In the genomic region with DNA sequence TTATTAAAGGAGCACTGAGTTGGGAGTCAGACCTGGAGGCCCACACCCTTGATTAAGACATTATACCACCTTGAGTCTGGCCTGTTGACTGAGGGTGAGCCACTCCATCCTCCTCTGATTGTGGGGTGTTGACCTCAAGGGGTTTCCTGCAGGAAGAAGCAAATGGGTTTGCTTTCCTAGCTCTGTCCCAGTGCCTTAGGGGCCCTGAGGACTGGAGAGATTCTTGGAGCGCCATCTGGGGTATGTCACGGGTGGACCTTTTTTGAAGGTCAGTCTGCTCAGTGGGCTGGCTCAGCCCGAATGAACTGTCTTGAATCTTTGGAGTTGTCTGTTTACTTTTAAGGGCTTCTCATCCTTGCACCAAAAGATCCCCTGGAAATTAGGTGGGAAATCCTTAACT, we compare ENCODE assay signal across 8 cellular contexts. TPM values are rescaled to one million over a fixed set of nuclear protein-coding genes. Genes with fewer than 3 reads are reported as not detected.
DNase-seq lines count a peak whose midpoint lies in the region; ATAC-seq and TF ChIP-seq lines count a peak whose summit lies in the region.
"Not testable (repeated sequence)": the region's sequence is repeated elsewhere in the genome, so short reads cannot be mapped to it uniquely, and the experiment has no call there.

No MANE protein-coding gene starts in this region.

- H2BK15ac ChIP-seq in mesendoderm (replicated peaks; ENCODE audit: low read depth) = not testable (repeated sequence)

- H3K4me1 Mint-ChIP-seq in T-helper 17 cell = peaks cover 41% of the 10 kb centered on the region
- H3K4me1 Mint-ChIP-seq in activated CD4-positive, alpha-beta T cell treated with anti-CD3 and anti-CD28 coated beads, Interleukin-2, amount 10 ng/mL, durations not matched to agents 7 days and 5 days = peaks cover 86% of the 10 kb centered on the region
- H3K4me1 Mint-ChIP-seq in activated T-cell treated with anti-CD3 and anti-CD28 coated beads, Interleukin-2, amount 50 U/mL, for 72 hours (ENCODE audit: low read depth) = peaks cover 95% of the 10 kb centered on the region
- peaks cover 69% of the 10 kb centered on the region for H3K4me1 Mint-ChIP-seq in activated naive CD8-positive, alpha-beta T cell treated with anti-CD3 and anti-CD28 coated beads, Interleukin-2, amount 10 ng/mL, durations not matched to agents 7 days and 5 days
- H3K4me1 Mint-ChIP-seq in effector memory CD8-positive, alpha-beta T cell (ENCODE audit: low read depth in 2 of 2) = peaks cover 41 to 63% of the 10 kb centered on the region in 2 donors

- H3K9me3 ChIP-seq in BLaER1 treated with 17β-estradiol and CSF1 and Interleukin-3, amounts not matched to agents 10 nM and 100 nM (replicated peaks in 1 of 11); T-helper 17 cell (ENCODE audit: control insufficient read depth, low read length, poor library complexity, severe bottlenecking); thyroid gland: not testable (repeated sequence)

- H3K4me3 Mint-ChIP-seq in T-helper 17 cell; activated CD4-positive, alpha-beta T cell treated with anti-CD3 and anti-CD28 coated beads, Interleukin-2, amount 10 ng/mL, durations not matched to agents 7 days and 5 days; effector memory CD8-positive, alpha-beta T cell: not testable (repeated sequence)
- peak overlapping the region; percentile 64 to 70 for H3K4me3 Mint-ChIP-seq in activated T-cell treated with anti-CD3 and anti-CD28 coated beads, Interleukin-2, amount 50 U/mL, for 72 hours
- peak overlapping the region; percentile 41 for H3K4me3 Mint-ChIP-seq in activated naive CD8-positive, alpha-beta T cell treated with anti-CD3 and anti-CD28 coated beads, Interleukin-2, amount 10 ng/mL, durations not matched to agents 7 days and 5 days

- DNase-seq in T-helper 17 cell; activated CD4-positive, alpha-beta T cell treated with anti-CD3 and anti-CD28 coated beads, Interleukin-2, amount 10 ng/mL, durations not matched to agents 7 days and 5 days; activated T-cell treated with anti-CD3 and anti-CD28 coated beads, Interleukin-2, amount 50 U/mL, for 72 hours; activated naive CD8-positive, alpha-beta T cell treated with anti-CD3 and anti-CD28 coated beads, Interleukin-2, amount 10 ng/mL, durations not matched to agents 7 days and 5 days; effector memory CD8-positive, alpha-beta T cell; thyroid gland: not testable (repeated sequence)
- DNase-seq in mesendoderm = peak; percentile 71

- H3K23ac ChIP-seq in mesendoderm (ENCODE audit: low read length) = not testable (repeated sequence)

- not testable (repeated sequence) for H3K18ac ChIP-seq in mesendoderm (ENCODE audit: low read length)

- not testable (repeated sequence) for H4K8ac ChIP-seq in mesendoderm (ENCODE audit: low read depth, low read length)

- not testable (repeated sequence) for H3K27me3 Mint-ChIP-seq in T-helper 17 cell; activated CD4-positive, alpha-beta T cell treated with anti-CD3 and anti-CD28 coated beads, Interleukin-2, amount 10 ng/mL, durations not matched to agents 7 days and 5 days; activated T-cell treated with anti-CD3 and anti-CD28 coated beads, Interleukin-2, amount 50 U/mL, for 72 hours (ENCODE audit: low read depth); activated naive CD8-positive, alpha-beta T cell treated with anti-CD3 and anti-CD28 coated beads, Interleukin-2, amount 10 ng/mL, durations not matched to agents 7 days and 5 days; effector memory CD8-positive, alpha-beta T cell

- not testable (repeated sequence) for H3K27me3 ChIP-seq in BLaER1 treated with 17β-estradiol and CSF1 and Interleukin-3, amounts not matched to agents 10 nM and 100 nM; mesendoderm (ENCODE audit: insufficient read depth, low read length, poor library complexity); thyroid gland

- H3K27ac ChIP-seq in BLaER1 treated with 17β-estradiol and CSF1 and Interleukin-3, amounts not matched to agents 10 nM and 100 nM; mesendoderm (ENCODE audit: low read depth, low read length): not testable (repeated sequence)
- H3K27ac ChIP-seq in thyroid gland = peak overlapping the region; percentile 24 to 65 (median 35)

- intact Hi-C loops in thyroid gland (cut with DNase I) = not testable (repeated sequence)

- TF ChIP-seq CTCF in thyroid gland (IDR thresholded peaks at IDR 0.05) = not testable (repeated sequence)

- not testable (repeated sequence) for H3K4ac ChIP-seq in mesendoderm (ENCODE audit: low read depth, low read length)

- H3K79me1 ChIP-seq in mesendoderm (ENCODE audit: low read length) = peaks cover 25% of the 10 kb centered on the region

- H2BK5ac ChIP-seq in mesendoderm (ENCODE audit: low read length) = not testable (repeated sequence)

- H3K36me3 Mint-ChIP-seq in T-helper 17 cell (ENCODE audit: low read depth); activated CD4-positive, alpha-beta T cell treated with anti-CD3 and anti-CD28 coated beads, Interleukin-2, amount 10 ng/mL, durations not matched to agents 7 days and 5 days (ENCODE audit: low read depth); activated naive CD8-positive, alpha-beta T cell treated with anti-CD3 and anti-CD28 coated beads, Interleukin-2, amount 10 ng/mL, durations not matched to agents 7 days and 5 days; effector memory CD8-positive, alpha-beta T cell (ENCODE audit: insufficient read depth): not testable (repeated sequence)
- peaks cover 0 to 12% of the 10 kb centered on the region in 2 donors for H3K36me3 Mint-ChIP-seq in activated T-cell treated with anti-CD3 and anti-CD28 coated beads, Interleukin-2, amount 50 U/mL, for 72 hours (ENCODE audit: insufficient read depth in 2 of 2)

- not testable (repeated sequence) for H3K36me3 ChIP-seq in BLaER1 treated with 17β-estradiol and CSF1 and Interleukin-3, amounts not matched to agents 10 nM and 100 nM; mesendoderm (ENCODE audit: control insufficient read depth, insufficient read depth, low read length); thyroid gland

- H3K9ac ChIP-seq in BLaER1 treated with 17β-estradiol and CSF1 and Interleukin-3, amounts not matched to agents 10 nM and 100 nM; mesendoderm (ENCODE audit: low read length): not testable (repeated sequence)

- H2BK120ac ChIP-seq in mesendoderm (ENCODE audit: low read depth, low read length) = not testable (repeated sequence)

- no CpG with 5 or more reads among the region's 3 CpGs for WGBS in mesendoderm (ENCODE audit: extremely low coverage, insufficient coverage, low lambda C conversion rate)
- WGBS in thyroid gland, 2 donors = 71% methylated on average over 3 of the region's 3 CpGs; no CpG with 5 or more reads in 1 of the 2 donors

- not testable (repeated sequence) for H3K56ac ChIP-seq in mesendoderm (ENCODE audit: low read length)

- peaks cover 23 to 30% (median 28%) of the 10 kb centered on the region in 10 experiments for H3K4me1 ChIP-seq in BLaER1 treated with 17β-estradiol and CSF1 and Interleukin-3, amounts not matched to agents 10 nM and 100 nM
- H3K4me1 ChIP-seq in mesendoderm (ENCODE audit: control insufficient read depth, low read depth, low read length) (peaks cover 12% of the 10 kb centered on the region), thyroid gland (peaks cover 40 to 63% of the 10 kb centered on the region in 2 donors)

- H3K27ac Mint-ChIP-seq in T-helper 17 cell = peak overlapping the region; percentile 14
- H3K27ac Mint-ChIP-seq in activated CD4-positive, alpha-beta T cell treated with anti-CD3 and anti-CD28 coated beads, Interleukin-2, amount 10 ng/mL, durations not matched to agents 7 days and 5 days = peak overlapping the region; percentile 68
- not testable (repeated sequence) for H3K27ac Mint-ChIP-seq in activated T-cell treated with anti-CD3 and anti-CD28 coated beads, Interleukin-2, amount 50 U/mL, for 72 hours
- peak overlapping the region; percentile 39 for H3K27ac Mint-ChIP-seq in activated naive CD8-positive, alpha-beta T cell treated with anti-CD3 and anti-CD28 coated beads, Interleukin-2, amount 10 ng/mL, durations not matched to agents 7 days and 5 days
- H3K27ac Mint-ChIP-seq in effector memory CD8-positive, alpha-beta T cell = peak overlapping the region; percentile 8 to 38

- not testable (repeated sequence) for H3K4me3 ChIP-seq in BLaER1 treated with 17β-estradiol and CSF1 and Interleukin-3, amounts not matched to agents 10 nM and 100 nM; mesendoderm (ENCODE audit: low read length); thyroid gland (replicated peaks in 1 of 3)

- peaks cover 13 to 69% (median 35%) of the 10 kb centered on the region in 11 experiments; a peak in 17 of 22 replicates for H4K20me1 ChIP-seq in BLaER1 treated with 17β-estradiol and CSF1 and Interleukin-3, amounts not matched to agents 10 nM and 100 nM

- peaks cover 71% of the 10 kb centered on the region for H3K79me2 ChIP-seq in mesendoderm (ENCODE audit: control insufficient read depth, insufficient read depth, low read length)

- TF ChIP-seq POLR2A in thyroid gland (IDR thresholded peaks at IDR 0.05) = not testable (repeated sequence)

- H4K5ac ChIP-seq in mesendoderm (ENCODE audit: low read length) = not testable (repeated sequence)

- H3K4me2 ChIP-seq in BLaER1 treated with 17β-estradiol and CSF1 and Interleukin-3, amounts not matched to agents 10 nM and 100 nM = peak overlapping the region in 6 of 11 experiments; percentile 38 to 66 (median 42); a peak in 6 of 22 replicates
- H3K4me2 ChIP-seq in mesendoderm (ENCODE audit: low read length) = not testable (repeated sequence)

- POLR2A ChIA-PET in activated CD4-positive, alpha-beta T cell treated with anti-CD3 and anti-CD28 coated beads, Interleukin-2, amount 10 ng/mL, durations not matched to agents 7 days and 5 days (lab: Charles Lee) = not testable (repeated sequence)
- POLR2A ChIA-PET in activated naive CD8-positive, alpha-beta T cell treated with anti-CD3 and anti-CD28 coated beads, Interleukin-2, amount 10 ng/mL, durations not matched to agents 7 days and 5 days (lab: Charles Lee) = interaction anchor here (1.3 kb wide), 1 partner anchor 10 kb away, joined by 4 read pairs; no protein-coding TSS in a partner anchor

- not testable (repeated sequence) for ATAC-seq in T-helper 17 cell; activated T-cell treated with anti-CD3 and anti-CD28 coated beads, Interleukin-2, amount 50 U/mL, for 72 hours (replicated peaks in 1 of 2); activated naive CD8-positive, alpha-beta T cell treated with anti-CD3 and anti-CD28 coated beads, Interleukin-2, amount 10 ng/mL, durations not matched to agents 7 days and 5 days (ENCODE audit: low read depth); effector memory CD8-positive, alpha-beta T cell (replicated peaks)

- CTCF ChIA-PET in activated CD4-positive, alpha-beta T cell treated with anti-CD3 and anti-CD28 coated beads, Interleukin-2, amount 10 ng/mL, durations not matched to agents 7 days and 5 days (lab: Charles Lee) = interaction anchor here (1.1 to 1.8 kb wide), 3 partner anchors 8 to 109 kb away, joined by 3 to 5 read pairs (median 4); a partner anchor contains a TSS

- H2AK5ac ChIP-seq in mesendoderm (ENCODE audit: low read length) = not testable (repeated sequence)

- H3K9me3 Mint-ChIP-seq in activated CD4-positive, alpha-beta T cell treated with anti-CD3 and anti-CD28 coated beads, Interleukin-2, amount 10 ng/mL, durations not matched to agents 7 days and 5 days; activated T-cell treated with anti-CD3 and anti-CD28 coated beads, Interleukin-2, amount 50 U/mL, for 72 hours; activated naive CD8-positive, alpha-beta T cell treated with anti-CD3 and anti-CD28 coated beads, Interleukin-2, amount 10 ng/mL, durations not matched to agents 7 days and 5 days; effector memory CD8-positive, alpha-beta T cell: not testable (repeated sequence)

RNA-seq across cellular contexts. Expression of a gene that starts 7.8 kb away (rescaled TPM):
- 10 to 100 TPM; 36.7 to 46.7 TPM for total RNA-seq in T-helper 17 cell
- total RNA-seq in activated CD4-positive, alpha-beta T cell treated with anti-CD3 and anti-CD28 coated beads, Interleukin-2, amount 10 ng/mL, durations not matched to agents 7 days and 5 days = 10 to 100 TPM; 43.1 to 45.7 TPM
- total RNA-seq in activated T-cell treated with anti-CD3 and anti-CD28 coated beads, Interleukin-2, amount 50 U/mL, for 72 hours = 100 to 1,000 TPM; 191 to 296 TPM
- total RNA-seq in activated naive CD8-positive, alpha-beta T cell treated with anti-CD3 and anti-CD28 coated beads, Interleukin-2, amount 10 ng/mL, durations not matched to agents 7 days and 5 days = 10 to 100 TPM; 57.0 to 60.2 TPM
- polyA plus RNA-seq in mesendoderm (2013, experiment 1 of 2) = 36.6 TPM
- 34.5 TPM for polyA plus RNA-seq in mesendoderm (2013, experiment 2 of 2)
- 10 to 100 TPM; 35.9 to 75.5 (median 67.7) TPM for total RNA-seq in thyroid gland
